Comparison of ENCODE assay signal across 26 cellular contexts in genomic region chrX:100090931-100091330, GRCh38.
A peak's percentile ranks its signal among the peaks of the same experiment; 100 is the strongest.
DNase-seq lines count a peak whose midpoint lies in the region; ATAC-seq, FAIRE-seq and TF ChIP-seq lines count a peak whose summit lies in the region.
"Had no signal": no experiment of that assay in that cellular context is flagged by ENCODE, and none has a peak within 500 bp of the region (broad histone marks: within the 10 kb centered on the region; RNA-seq: fewer than 3 reads in every experiment).

No MANE protein-coding gene starts in this region.

- DNase-seq in BJ (ENCODE audit: low read depth), result peak; percentile 35
- peak; percentile 7 for DNase-seq in SJCRH30
- peak; percentile 30 for DNase-seq in fibroblast of pulmonary artery (ENCODE audit: low read depth)
- peak; percentile 35 for DNase-seq in renal cortical epithelial cell (ENCODE audit: low read depth)
- no peak for DNase-seq in activated CD8-positive, alpha-beta memory T cell treated with anti-CD3 and anti-CD28 coated beads, Interleukin-2, amount 50 U/mL, for 48 hours
- DNase-seq in kidney, result no peak
- no peak for DNase-seq in stimulated activated naive CD8-positive, alpha-beta T cell treated with anti-CD3 and anti-CD28 coated beads, Interleukin-15, Interleukin-2, amounts not matched to agents 100 U/mL and 50 U/mL, for 24 hours
- DNase-seq: activated CD4-positive, alpha-beta T cell treated with anti-CD3 and anti-CD28 coated beads for 36 hours; activated CD8-positive, alpha-beta memory T cell treated with anti-CD3 and anti-CD28 coated beads for 24 hours; activated naive CD4-positive, alpha-beta T cell; activated T-cell treated with anti-CD3 and anti-CD28 coated beads, Interleukin-2, amount 50 U/mL, for 4 hours; adrenal gland; foreskin melanocyte; Karpas-422; NCI-H1048; NCI-H187 treated with DMSO at 0.1 percent for 48 hours; NCI-H2227 treated with DMSO at 0.1 percent for 48 hours; Right ventricle myocardium superior; spleen; stimulated activated CD4-positive, alpha-beta T cell treated with anti-CD3 and anti-CD28 coated beads, Interleukin-4, amount 100 ng/mL, for 4 hours had no signal

- intact Hi-C loops in kidney (cut with DNase I), result no loop called here

- no peak for FAIRE-seq in kidney (lab: Jason Lieb, UNC)
- FAIRE-seq: endometrium had no signal

- CTCF ChIA-PET in BJ (lab: Yijun Ruan, JAX), result interaction anchor here (1.2 kb wide), 1 partner anchor 13 kb away, joined by 3 read pairs; no protein-coding TSS in a partner anchor

- no peaks in the 10 kb centered on the region for H3K9me3 ChIP-seq in SJCRH30 (replicated peaks)
- H3K9me3 ChIP-seq in kidney (ENCODE audit: control insufficient read depth in 1 of 2, low read length in 2 of 2), result no peaks in the 10 kb centered on the region
- H3K9me3 ChIP-seq: adrenal gland, neutrophil, tibial nerve had no signal

- no peak for TF ChIP-seq CTCF in BJ (IDR thresholded peaks at IDR 0.05; ENCODE audit: insufficient read depth, low read depth, low read length)
- TF ChIP-seq CTCF in fibroblast of pulmonary artery (IDR thresholded peaks at IDR 0.05; ENCODE audit: low read length, missing control alignments), result no peak
- TF ChIP-seq CTCF in kidney (IDR thresholded peaks at IDR 0.05; ENCODE audit: borderline replicate concordance, extremely low read depth, insufficient read depth), result no peak

- no peak overlapping the region for H3K9ac ChIP-seq in kidney (ENCODE audit: low read length in 2 of 2)

- POLR2A ChIA-PET in BJ (lab: Charles Lee), result no interaction called here

- no peak overlapping the region for H3K27ac ChIP-seq in SJCRH30
- no peak overlapping the region for H3K27ac ChIP-seq in kidney (ENCODE audit: low read depth in 2 of 2, low read length in 2 of 2)
- H3K27ac ChIP-seq: adrenal gland, C4-2B, neutrophil, spleen, tibial nerve had no signal

- H3K27me3 ChIP-seq in BJ (ENCODE audit: control insufficient read depth, insufficient read depth, low read length) (no peaks in the 10 kb centered on the region), SJCRH30 (no peaks in the 10 kb centered on the region)
- H3K27me3 ChIP-seq: neutrophil, spleen, tibial nerve had no signal

- H3K36me3 ChIP-seq in BJ (ENCODE audit: control insufficient read depth, insufficient read depth, low read length) (no peaks in the 10 kb centered on the region), SJCRH30 (no peaks in the 10 kb centered on the region), kidney (ENCODE audit: control insufficient read depth in 1 of 2, insufficient read depth in 2 of 2, low read length in 2 of 2) (no peaks in the 10 kb centered on the region)
- H3K36me3 ChIP-seq: adrenal gland, neutrophil, spleen, tibial nerve had no signal

- H3K4me3 ChIP-seq in BJ (ENCODE audit: low read depth, low read length) (no peak overlapping the region), SJCRH30 (no peak overlapping the region), fibroblast of pulmonary artery (replicated peaks; ENCODE audit: low read depth, low read length) (no peak overlapping the region), kidney (ENCODE audit: low read length in 2 of 2) (no peak overlapping the region)
- H3K4me3 ChIP-seq: adrenal gland, lung, spleen, tibial nerve had no signal

- ATAC-seq in GM21390 (IDR thresholded peaks at IDR 0.05; ENCODE audit: unreplicated experiment), result no peak
- ATAC-seq in stimulated activated naive CD8-positive, alpha-beta T cell treated with anti-CD3 and anti-CD28 coated beads, Interleukin-15, Interleukin-2, amounts not matched to agents 100 U/mL and 50 U/mL, for 24 hours, result no peak
- ATAC-seq: activated CD4-positive, alpha-beta T cell treated with anti-CD3 and anti-CD28 coated beads for 36 hours; activated T-cell treated with anti-CD3 and anti-CD28 coated beads, Interleukin-2, amount 50 U/mL, for 4 hours had no signal

- H3K4me1 ChIP-seq in SJCRH30, result 0 out of 2 replicates have a peak, but pooled peaks cover 3% of the 10 kb centered on the region
- H3K4me1 ChIP-seq in kidney (ENCODE audit: control insufficient read depth in 1 of 2, insufficient read depth in 1 of 2, low read depth in 1 of 2, low read length in 2 of 2), result no peaks in the 10 kb centered on the region
- H3K4me1 ChIP-seq: adrenal gland, spleen, tibial nerve had no signal

Comparison
In these comparisons a context has a peak if more than half of its experiments do, and no peak if none do; other contexts are left out.
1. DNase-seq: peak in BJ (single experiment), SJCRH30 (2 of 2), fibroblast of pulmonary artery (single experiment) and renal cortical epithelial cell (single experiment); none in activated CD8-positive, alpha-beta memory T cell treated with anti-CD3 and anti-CD28 coated beads, Interleukin-2, amount 50 U/mL, for 48 hours (single experiment), kidney (single experiment) and stimulated activated naive CD8-positive, alpha-beta T cell treated with anti-CD3 and anti-CD28 coated beads, Interleukin-15, Interleukin-2, amounts not matched to agents 100 U/mL and 50 U/mL, for 24 hours (single experiment).